In genomic region chr13:67867206-67867605, GRCh38 we compare ENCODE assay signal across 3 cellular contexts.
TF ChIP-seq lines count a peak whose summit lies in the region.

No MANE protein-coding gene starts in this region.

TF ChIP-seq in HEK293, 187 proteins besides CTCF, POLR2A, EP300 and RAD21:
- TF ChIP-seq TRIM28 (IDR thresholded peaks at IDR 0.05; ENCODE audit: borderline replicate concordance, low read length), result peak; percentile 53; the same call in 1 of the 2 replicates
- TF ChIP-seq KLF1 (tag by site-specific recombination; IDR thresholded peaks at IDR 0.05), result no peak
- peak; percentile 57 for TF ChIP-seq SETDB1 (IDR thresholded peaks at IDR 0.05; ENCODE audit: insufficient read length, low read length)

TF ChIP-seq in WTC11, 78 proteins besides CTCF, POLR2A, EP300 and RAD21:
- TF ChIP-seq FOXP4 (CRISPR knock-in tag; IDR thresholded peaks at IDR 0.05), result no peak
- no peak for TF ChIP-seq MYBL2 (CRISPR knock-in tag; IDR thresholded peaks at IDR 0.05)
TF ChIP-seq in WTC11: peak in this region for 0.

TF ChIP-seq in H1, 55 proteins besides CTCF, POLR2A, EP300 and RAD21:
- TF ChIP-seq SIX5 (IDR thresholded peaks at IDR 0.05; ENCODE audit: low read depth, low read length) (no peak), SRF (IDR thresholded peaks at IDR 0.05; ENCODE audit: low read depth, low read length) (no peak), ZNF274 (IDR thresholded peaks at IDR 0.05; ENCODE audit: borderline replicate concordance, extremely low read depth, low read length) (peak; percentile 36; the same call in 1 of the 2 replicates)
